In genomic region chr3:64022451-64023186, GRCh38 we compare ENCODE assay signal across 8 cellular contexts. TPM values are rescaled to one million over a fixed set of nuclear protein-coding genes. Genes with fewer than 3 reads are reported as not detected.
DNase-seq lines count a peak whose midpoint lies in the region; ATAC-seq and TF ChIP-seq lines count a peak whose summit lies in the region.

No MANE protein-coding gene starts in this region.

- H3K27ac ChIP-seq in CD4-positive, alpha-beta T cell (ENCODE audit: low read depth, low read length) = peak overlapping the region; percentile 81

- peak; percentile 12 for ATAC-seq in CD4-positive, alpha-beta T cell (ENCODE audit: poor library complexity)
- ATAC-seq in omental fat pad (ENCODE audit: low FRiP score) = peak; percentile 35

- H3K36me3 Mint-ChIP-seq in CD4-positive, alpha-beta T cell (ENCODE audit: low read depth) = peaks cover 54% of the 10 kb centered on the region
- peaks cover 28% of the 10 kb centered on the region for H3K36me3 Mint-ChIP-seq in HFFc6 (ENCODE audit: low read depth)
- peaks cover 25% of the 10 kb centered on the region for H3K36me3 Mint-ChIP-seq in activated CD4-positive, alpha-beta T cell treated with anti-CD3 and anti-CD28 coated beads, Interleukin-2, amount 10 ng/mL, durations not matched to agents 7 days and 5 days (ENCODE audit: low read depth)

- H3K27me3 ChIP-seq in CD4-positive, alpha-beta T cell (ENCODE audit: control insufficient read depth, insufficient read depth, low read length) = no peaks in the 10 kb centered on the region

- CTCF ChIA-PET in CD4-positive, alpha-beta T cell (lab: Charles Lee) = interaction anchor here (0.9 to 2.0 kb wide), 11 partner anchors 12 to 174 kb away, joined by 3 to 11 read pairs (median 5); no protein-coding TSS in a partner anchor
- CTCF ChIA-PET in activated CD4-positive, alpha-beta T cell treated with anti-CD3 and anti-CD28 coated beads, Interleukin-2, amount 10 ng/mL, durations not matched to agents 7 days and 5 days (lab: Charles Lee) = interaction anchor here (1.0 to 3.0 kb wide), 13 partner anchors 10 to 177 kb away, joined by 3 to 25 read pairs (median 5); no protein-coding TSS in a partner anchor

- no peaks in the 10 kb centered on the region for H3K9me3 Mint-ChIP-seq in CD4-positive, alpha-beta T cell
- no peaks in the 10 kb centered on the region for H3K9me3 Mint-ChIP-seq in HFFc6
- H3K9me3 Mint-ChIP-seq in activated CD4-positive, alpha-beta T cell treated with anti-CD3 and anti-CD28 coated beads, Interleukin-2, amount 10 ng/mL, durations not matched to agents 7 days and 5 days = no peaks in the 10 kb centered on the region

- peaks cover 7% of the 10 kb centered on the region for H3K27me3 Mint-ChIP-seq in CD4-positive, alpha-beta T cell
- H3K27me3 Mint-ChIP-seq in HFFc6 (ENCODE audit: insufficient read depth) = no peaks in the 10 kb centered on the region; the same call in none of the 2 replicates
- H3K27me3 Mint-ChIP-seq in activated CD4-positive, alpha-beta T cell treated with anti-CD3 and anti-CD28 coated beads, Interleukin-2, amount 10 ng/mL, durations not matched to agents 7 days and 5 days = peaks cover 13% of the 10 kb centered on the region

- peak in 1 of 10 experiments; percentile 5 for DNase-seq in CD4-positive, alpha-beta T cell
- DNase-seq in HFFc6 (no peak), fibroblast of gingiva (ENCODE audit: low read depth) (peak; percentile 14), omental fat pad (ENCODE audit: low spot score) (no peak), NCI-H128 (lab: John Stamatoyannopoulos, UW; ENCODE audit: unreplicated experiment) (no peak), ecto neural progenitor cell (ENCODE audit: low spot score) (no peak), GF-D8 (lab: John Stamatoyannopoulos, UW) (no peak)
- peak; percentile 32 for DNase-seq in activated CD4-positive, alpha-beta T cell treated with anti-CD3 and anti-CD28 coated beads, Interleukin-2, amount 10 ng/mL, durations not matched to agents 7 days and 5 days

- peak overlapping the region; percentile 81 for H3K27ac Mint-ChIP-seq in CD4-positive, alpha-beta T cell
- H3K27ac Mint-ChIP-seq in HFFc6 = peak overlapping the region; percentile 93
- H3K27ac Mint-ChIP-seq in activated CD4-positive, alpha-beta T cell treated with anti-CD3 and anti-CD28 coated beads, Interleukin-2, amount 10 ng/mL, durations not matched to agents 7 days and 5 days = peak overlapping the region; percentile 92

- no peaks in the 10 kb centered on the region for H3K9me3 ChIP-seq in CD4-positive, alpha-beta T cell (ENCODE audit: control insufficient read depth, low read length)

- peaks cover 42% of the 10 kb centered on the region for H3K4me1 Mint-ChIP-seq in CD4-positive, alpha-beta T cell (ENCODE audit: low read depth)
- peaks cover 39% of the 10 kb centered on the region for H3K4me1 Mint-ChIP-seq in HFFc6 (ENCODE audit: low read depth)
- H3K4me1 Mint-ChIP-seq in activated CD4-positive, alpha-beta T cell treated with anti-CD3 and anti-CD28 coated beads, Interleukin-2, amount 10 ng/mL, durations not matched to agents 7 days and 5 days = peaks cover 32% of the 10 kb centered on the region

- no peak for TF ChIP-seq CTCF in CD4-positive, alpha-beta T cell (IDR thresholded peaks at IDR 0.05)
- TF ChIP-seq CTCF in HFFc6 (IDR thresholded peaks at IDR 0.05) = no peak
- TF ChIP-seq CTCF in omental fat pad (IDR thresholded peaks at IDR 0.05) = no peak

- POLR2A ChIA-PET in CD4-positive, alpha-beta T cell (lab: Charles Lee) = interaction anchor here (1.1 to 2.8 kb wide), 8 partner anchors 12 to 159 kb away, joined by 3 to 33 read pairs (median 8); partner anchors contain the start of genes ATXN7, SCAANT1 and THOC7
- POLR2A ChIA-PET in activated CD4-positive, alpha-beta T cell treated with anti-CD3 and anti-CD28 coated beads, Interleukin-2, amount 10 ng/mL, durations not matched to agents 7 days and 5 days (lab: Charles Lee) = interaction anchor here (1.0 kb wide), 1 partner anchor 42 kb away, joined by 4 read pairs; no protein-coding TSS in a partner anchor

- intact Hi-C loops in CD4-positive, alpha-beta T cell (cut with DNase I, micrococcal nuclease) = loop anchor here (2.0 to 5.0 kb wide), 5 partner anchors 60 to 160 kb away; partner anchors contain the start of genes ATXN7 (in 2 of the 2), SCAANT1 (in 2 of the 2) and THOC7 (in 2 of the 2)

- peak overlapping the region; percentile 92 for H3K4me3 Mint-ChIP-seq in CD4-positive, alpha-beta T cell
- peak overlapping the region; percentile 95 for H3K4me3 Mint-ChIP-seq in HFFc6
- peak overlapping the region; percentile 84 for H3K4me3 Mint-ChIP-seq in activated CD4-positive, alpha-beta T cell treated with anti-CD3 and anti-CD28 coated beads, Interleukin-2, amount 10 ng/mL, durations not matched to agents 7 days and 5 days

RNA-seq across cellular contexts. Expression of gene PSMD6, which starts 0.7 kb away (rescaled TPM):
- total RNA-seq in CD4-positive, alpha-beta T cell = 100 to 1,000 TPM; 119 to 126 TPM
- 100 to 1,000 TPM; 101 to 123 (median 113) TPM for total RNA-seq in HFFc6 (2021; fragmentation: NEBNext Ultra II Directional; extraction: Animal tissue kit (Norgen Biotek cat#: 25700))
- total RNA-seq in activated CD4-positive, alpha-beta T cell treated with anti-CD3 and anti-CD28 coated beads, Interleukin-2, amount 10 ng/mL, durations not matched to agents 7 days and 5 days = 10 to 100 TPM; 73.4 to 75.0 TPM
- 10 to 100 TPM; 52.8 to 86.2 (median 53.4) TPM for total RNA-seq in omental fat pad

Comparison
In these comparisons a context has a peak if more than half of its experiments do, and no peak if none do; other contexts are left out.
1. DNase-seq: peak in activated CD4-positive, alpha-beta T cell treated with anti-CD3 and anti-CD28 coated beads, Interleukin-2, amount 10 ng/mL, durations not matched to agents 7 days and 5 days (single experiment) and fibroblast of gingiva (single experiment); none in HFFc6 (single experiment), omental fat pad (single experiment), NCI-H128 (single experiment), ecto neural progenitor cell (single experiment) and GF-D8 (single experiment).
2. Peak in every context shown above with its lines, with median percentiles within 50 percentile points of each other: H3K27ac Mint-ChIP-seq and H3K4me3 Mint-ChIP-seq.